ENCODE assay signal across 11 cellular contexts in the genomic region with DNA sequence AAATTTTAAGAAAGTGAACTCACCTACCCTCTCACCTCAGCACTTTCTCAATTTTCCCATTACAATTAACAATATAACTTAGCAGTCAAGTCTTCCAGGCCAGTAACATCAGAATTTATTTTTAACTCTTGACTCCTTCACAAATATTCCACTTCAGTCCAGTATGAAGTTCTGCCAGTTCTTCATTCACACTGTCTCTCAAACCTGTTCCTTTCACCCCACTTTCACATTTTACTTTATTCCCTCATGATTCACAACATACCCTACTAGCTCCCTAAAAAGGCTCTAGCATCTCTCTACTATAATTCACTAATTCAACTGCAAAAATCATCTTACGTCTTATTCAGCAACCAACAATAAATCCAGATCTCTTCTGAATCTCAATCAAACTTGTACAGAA. TPM values are rescaled to one million over a fixed set of nuclear protein-coding genes. Genes with fewer than 3 reads are reported as not detected.
A peak's percentile ranks its signal among the peaks of the same experiment; 100 is the strongest.
DNase-seq lines count a peak whose midpoint lies in the region; ATAC-seq and TF ChIP-seq lines count a peak whose summit lies in the region.
"Had no signal": no experiment of that assay in that cellular context is flagged by ENCODE, and none has a peak within 500 bp of the region (broad histone marks: within the 10 kb centered on the region; RNA-seq: fewer than 3 reads in every experiment).

No MANE protein-coding gene starts in this region.

- no peak for TF ChIP-seq POLR2A in Peyer's patch (IDR thresholded peaks at IDR 0.05)

- in situ Hi-C loops in GM13977 (cut with MboI; ENCODE audit: low pct_unique_long_range_greater_than_20kb, low sequenced_read_pairs, unreplicated experiment) = no loop called here

- H3K4me3 ChIP-seq in GM12864 (ENCODE audit: low read depth, low read length) (peak overlapping the region; percentile 72), Peyer's patch (peak overlapping the region in 3 of 4 donors; percentile 4 to 97 (median 89)), skin epidermis (peak overlapping the region in 4 of 7 experiments; percentile 69 to 92 (median 83))

- no peak for TF ChIP-seq CTCF in GM12864 (IDR thresholded peaks at IDR 0.05; ENCODE audit: low read depth, low read length, missing control alignments)
- no peak for TF ChIP-seq CTCF in Peyer's patch (IDR thresholded peaks at IDR 0.05)
- no peak for TF ChIP-seq CTCF in foreskin keratinocyte (conservative IDR thresholded peaks at IDR 0.05)
- no peak for TF ChIP-seq CTCF in GM13977 (IDR thresholded peaks at IDR 0.05; ENCODE audit: extremely low read depth, insufficient read depth, missing control alignments)

- H3K36me3 ChIP-seq in Peyer's patch = no peaks in the 10 kb centered on the region

- H3K4me1 ChIP-seq in Peyer's patch (peaks cover 0 to 25% (median 4%) of the 10 kb centered on the region in 4 donors), foreskin keratinocyte (peaks cover 11% of the 10 kb centered on the region)

- H3K27me3 ChIP-seq in Peyer's patch (no peaks in the 10 kb centered on the region), foreskin keratinocyte (no peaks in the 10 kb centered on the region)

- ATAC-seq in foreskin keratinocyte (no peak), GM21390 (IDR thresholded peaks at IDR 0.05; ENCODE audit: unreplicated experiment) (no peak), GM19324 (IDR thresholded peaks at IDR 0.05; ENCODE audit: low FRiP score, unreplicated experiment) (no peak)

- DNase-seq in GM12864 (ENCODE audit: low read depth) = no peak
- DNase-seq in Peyer's patch = no peak
- DNase-seq in foreskin keratinocyte = no peak
- DNase-seq in GM13977 (ENCODE audit: low spot score) = no peak
- DNase-seq in HCEC 1CT = no peak
- DNase-seq: activated CD8-positive, alpha-beta memory T cell treated with anti-CD3 and anti-CD28 coated beads, Interleukin-2, amount 50 U/mL, for 48 hours; NCI-H187 treated with DMSO at 0.1 percent for 48 hours; stimulated activated CD4-positive, alpha-beta T cell treated with anti-CD3 and anti-CD28 coated beads, Interleukin-1b, Interleukin-23, amount 100 ng/mL, for 48 hours had no signal

- no peaks in the 10 kb centered on the region for H3K9me3 ChIP-seq in Peyer's patch

- H3K27ac ChIP-seq in Peyer's patch (no peak overlapping the region), foreskin keratinocyte (peak overlapping the region; percentile 97), skin epidermis (no peak overlapping the region)

RNA-seq across cellular contexts. Expression of gene GSK3B, which starts 3.8 kb away (rescaled TPM):
- total RNA-seq in Peyer's patch = 10 to 100 TPM; 34.6 to 65.2 (median 42.6) TPM
- total RNA-seq in foreskin keratinocyte = 92.4 and 96.0 TPM in 2 replicates
- 34.6 and 37.2 TPM in 2 replicates for polyA plus RNA-seq in foreskin keratinocyte
